Comparison of ENCODE assay signal across 12 cellular contexts in genomic region chr1:183304466-183305122, GRCh38.
DNase-seq lines count a peak whose midpoint lies in the region; ATAC-seq and TF ChIP-seq lines count a peak whose summit lies in the region.
"Had no signal": no experiment of that assay in that cellular context is flagged by ENCODE, and none has a peak within 500 bp of the region (broad histone marks: within the 10 kb centered on the region; RNA-seq: fewer than 3 reads in every experiment).

No MANE protein-coding gene starts in this region.

- H3K9me3 ChIP-seq in right cardiac atrium (ENCODE audit: control insufficient read depth, low read length): no peaks in the 10 kb centered on the region
- H3K9me3 ChIP-seq: pancreas had no signal

- peak overlapping the region; percentile 20 for H3K27ac ChIP-seq in right cardiac atrium (ENCODE audit: low read length)
- H3K27ac ChIP-seq in RWPE1: no peak overlapping the region
- H3K27ac ChIP-seq: pancreas, SK-N-MC had no signal

- peak; percentile 51 for DNase-seq in COLO668 (lab: John Stamatoyannopoulos, UW; ENCODE audit: unreplicated experiment)
- DNase-seq in NCI-H146 treated with DMSO at 0.1 percent for 48 hours (lab: John Stamatoyannopoulos, UW; ENCODE audit: unreplicated experiment): peak; percentile 91
- peak; percentile 80 for DNase-seq in NCI-H82 treated with DMSO at 0.1 percent for 48 hours (lab: John Stamatoyannopoulos, UW; ENCODE audit: unreplicated experiment)
- DNase-seq in right cardiac atrium: no peak
- DNase-seq in RWPE1 (ENCODE audit: low spot score): no peak
- DNase-seq in activated effector memory CD4-positive, alpha-beta T cell treated with Interleukin-2 at 50 U/mL for 16 hours: no peak
- no peak for DNase-seq in activated naive CD4-positive, alpha-beta T cell treated with anti-CD3 and anti-CD28 coated beads, Interleukin-2, amount 10 ng/mL, durations not matched to agents 7 days and 5 days
- no peak for DNase-seq in KG1 (lab: John Stamatoyannopoulos, UW)
- DNase-seq: activated T-cell treated with anti-CD3 and anti-CD28 coated beads, Interleukin-2, amount 50 U/mL, for 72 hours; pancreas; stimulated activated CD8-positive, alpha-beta memory T cell treated with anti-CD3 and anti-CD28 coated beads, Interleukin-4, amount 100 ng/mL, for 48 hours had no signal

- peak; percentile 63 to 86 for ATAC-seq in right cardiac atrium
- ATAC-seq: activated T-cell treated with anti-CD3 and anti-CD28 coated beads, Interleukin-2, amount 50 U/mL, for 72 hours; pancreas had no signal

- no peaks in the 10 kb centered on the region for H3K4me1 Mint-ChIP-seq in activated naive CD4-positive, alpha-beta T cell treated with anti-CD3 and anti-CD28 coated beads, Interleukin-2, amount 10 ng/mL, durations not matched to agents 7 days and 5 days

- peaks cover 15% of the 10 kb centered on the region for H3K4me1 ChIP-seq in right cardiac atrium (ENCODE audit: control insufficient read depth, insufficient read depth, low read length)

- H3K27me3 ChIP-seq in right cardiac atrium (ENCODE audit: control insufficient read depth, insufficient read depth): no peaks in the 10 kb centered on the region
- H3K27me3 ChIP-seq: pancreas had no signal

- no peak overlapping the region for H3K4me3 ChIP-seq in right cardiac atrium (ENCODE audit: low read length)
- H3K4me3 ChIP-seq: pancreas, SK-N-MC had no signal

- peaks cover 5% of the 10 kb centered on the region for H3K27me3 Mint-ChIP-seq in activated naive CD4-positive, alpha-beta T cell treated with anti-CD3 and anti-CD28 coated beads, Interleukin-2, amount 10 ng/mL, durations not matched to agents 7 days and 5 days

- 53% methylated on average over 7 of the region's 7 CpGs for WGBS in right cardiac atrium

- no peak overlapping the region for H3K4me3 Mint-ChIP-seq in activated naive CD4-positive, alpha-beta T cell treated with anti-CD3 and anti-CD28 coated beads, Interleukin-2, amount 10 ng/mL, durations not matched to agents 7 days and 5 days
- H3K4me3 Mint-ChIP-seq: activated T-cell treated with anti-CD3 and anti-CD28 coated beads, Interleukin-2, amount 50 U/mL, for 72 hours had no signal

- POLR2A ChIA-PET in RWPE1 (lab: Yijun Ruan, JAX; ENCODE audit: low non-redundant PET): no interaction called here

- intact Hi-C loops in right cardiac atrium (cut with DNase I): no loop called here

- H3K27ac Mint-ChIP-seq in activated naive CD4-positive, alpha-beta T cell treated with anti-CD3 and anti-CD28 coated beads, Interleukin-2, amount 10 ng/mL, durations not matched to agents 7 days and 5 days: no peak overlapping the region
- H3K27ac Mint-ChIP-seq: activated T-cell treated with anti-CD3 and anti-CD28 coated beads, Interleukin-2, amount 50 U/mL, for 72 hours had no signal

- CTCF ChIA-PET in RWPE1 (lab: Yijun Ruan, JAX): interaction anchor here (0.6 to 1.0 kb wide), 3 partner anchors 14 to 170 kb away, joined by 4 to 5 read pairs (median 4); no protein-coding TSS in a partner anchor
- CTCF ChIA-PET in activated naive CD4-positive, alpha-beta T cell treated with anti-CD3 and anti-CD28 coated beads, Interleukin-2, amount 10 ng/mL, durations not matched to agents 7 days and 5 days (lab: Charles Lee): no interaction called here

- no peak for TF ChIP-seq CTCF in RWPE1 (conservative IDR thresholded peaks at IDR 0.05; ENCODE audit: low read depth)

- H3K9me3 Mint-ChIP-seq in activated naive CD4-positive, alpha-beta T cell treated with anti-CD3 and anti-CD28 coated beads, Interleukin-2, amount 10 ng/mL, durations not matched to agents 7 days and 5 days: no peaks in the 10 kb centered on the region

- no peaks in the 10 kb centered on the region for H3K36me3 Mint-ChIP-seq in activated naive CD4-positive, alpha-beta T cell treated with anti-CD3 and anti-CD28 coated beads, Interleukin-2, amount 10 ng/mL, durations not matched to agents 7 days and 5 days

Comparison
In these comparisons a context has a peak if more than half of its experiments do, and no peak if none do; other contexts are left out.
1. DNase-seq: peak in COLO668 (single experiment), NCI-H146 treated with DMSO at 0.1 percent for 48 hours (single experiment) and NCI-H82 treated with DMSO at 0.1 percent for 48 hours (single experiment); none in right cardiac atrium (0 of 3), RWPE1 (single experiment), activated effector memory CD4-positive, alpha-beta T cell treated with Interleukin-2 at 50 U/mL for 16 hours (single experiment), activated naive CD4-positive, alpha-beta T cell treated with anti-CD3 and anti-CD28 coated beads, Interleukin-2, amount 10 ng/mL, durations not matched to agents 7 days and 5 days (single experiment) and KG1 (single experiment).